1 cellular context compared by ENCODE assay signal in the genomic region with DNA sequence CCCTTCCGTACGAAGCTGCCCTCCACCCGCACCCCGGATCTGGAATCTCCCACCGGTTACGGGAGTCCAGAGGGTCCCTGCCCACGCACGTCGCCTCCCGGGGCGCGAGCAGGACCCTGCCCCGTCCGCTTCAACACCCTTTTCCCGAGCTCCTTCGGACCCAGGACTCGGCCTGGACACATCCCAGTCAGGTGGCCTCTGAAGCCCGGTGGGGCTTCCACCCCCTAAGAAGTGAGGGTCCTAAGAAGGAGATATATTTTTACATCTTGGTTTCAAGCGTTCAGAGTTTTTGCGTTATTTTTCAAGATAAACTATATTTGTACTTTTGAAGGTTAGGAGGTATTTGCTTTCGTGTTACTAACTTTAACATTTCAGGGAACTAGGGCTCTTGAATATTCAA.
TF ChIP-seq lines count a peak whose summit lies in the region.

No MANE protein-coding gene starts in this region.

TF ChIP-seq in GM23338, 12 proteins besides CTCF, POLR2A, EP300 and RAD21 (continued from another document):
- TF ChIP-seq ZNF462 (CRISPR knock-in tag; IDR thresholded peaks at IDR 0.05) (no peak), STAT1 (IDR thresholded peaks at IDR 0.05; ENCODE audit: unreplicated experiment) (no peak), EZH2phosphoT487 (IDR thresholded peaks at IDR 0.05; ENCODE audit: unreplicated experiment) (no peak)
TF ChIP-seq in GM23338: peak in this region for 0.
